In genomic region chr22:29044657-29045176, GRCh38 we compare ENCODE assay signal across 1 cellular context.
A peak's percentile ranks its signal among the peaks of the same experiment; 100 is the strongest.
TF ChIP-seq lines count a peak whose summit lies in the region.

No MANE protein-coding gene starts in this region.

TF ChIP-seq in IMR-90, 13 proteins besides CTCF, POLR2A, EP300 and RAD21:
- peak; percentile 64; the same call in 1 of the 2 replicates for TF ChIP-seq USF2 (IDR thresholded peaks at IDR 0.05; ENCODE audit: low read depth, low read length)
- TF ChIP-seq MAZ (IDR thresholded peaks at IDR 0.05; ENCODE audit: borderline replicate concordance, low read depth, low read length) = no peak
- TF ChIP-seq MXI1 (IDR thresholded peaks at IDR 0.05; ENCODE audit: borderline replicate concordance, low read depth, low read length) = peak; percentile 61; the same call in 1 of the 2 replicates
- peak; percentile 40 for TF ChIP-seq FOS (IDR thresholded peaks at IDR 0.05; ENCODE audit: low read depth, low read length)
- TF ChIP-seq BHLHE40 (IDR thresholded peaks at IDR 0.05; ENCODE audit: low read depth, low read length) = no peak
